In genomic region chr7:148050492-148051158, GRCh38 we compare ENCODE assay signal across 32 cellular contexts.
A peak's percentile ranks its signal among the peaks of the same experiment; 100 is the strongest.
DNase-seq lines count a peak whose midpoint lies in the region; ATAC-seq and TF ChIP-seq lines count a peak whose summit lies in the region.
"Had no signal": no experiment of that assay in that cellular context is flagged by ENCODE, and none has a peak within 500 bp of the region (broad histone marks: within the 10 kb centered on the region; RNA-seq: fewer than 3 reads in every experiment).

No MANE protein-coding gene starts in this region.

- TF ChIP-seq CTCF in natural killer cell (IDR thresholded peaks at IDR 0.05): no peak
- TF ChIP-seq CTCF in mucosa of descending colon (IDR thresholded peaks at IDR 0.05): no peak
- no peak for TF ChIP-seq CTCF in glutamatergic neuron (IDR thresholded peaks at IDR 0.05; ENCODE audit: partially characterized antibody, unreplicated experiment)

- no peaks in the 10 kb centered on the region; the same call in 1 of the 2 replicates for H3K9me2 ChIP-seq in Karpas-422 (replicated peaks; ENCODE audit: insufficient read depth, low read length)

- H3K27ac ChIP-seq in Karpas-422 (ENCODE audit: low read length): no peak overlapping the region
- H3K27ac ChIP-seq: coronary artery, esophagus muscularis mucosa, gastrocnemius medialis, hepatocyte, neutrophil, right lobe of liver, upper lobe of left lung had no signal

- H3K36me3 Mint-ChIP-seq in natural killer cell: no peaks in the 10 kb centered on the region
- H3K36me3 Mint-ChIP-seq in glutamatergic neuron (ENCODE audit: unreplicated experiment): no peaks in the 10 kb centered on the region
- H3K36me3 Mint-ChIP-seq: activated naive CD8-positive, alpha-beta T cell treated with anti-CD3 and anti-CD28 coated beads, Interleukin-2, amount 10 ng/mL, durations not matched to agents 7 days and 5 days; stimulated activated memory B cell treated with anti-CD40 and anti-IgM and Interleukin-4, amounts not matched to agents 10 μg/mL and 1 μg/mL and 100 μg/mL, for 72 hours had no signal

- H3K36me3 ChIP-seq in Karpas-422 (ENCODE audit: insufficient read depth, low read length): no peaks in the 10 kb centered on the region
- H3K36me3 ChIP-seq in mucosa of descending colon (ENCODE audit: low read depth): no peaks in the 10 kb centered on the region
- H3K36me3 ChIP-seq: esophagus muscularis mucosa, gastrocnemius medialis, neutrophil, right lobe of liver, upper lobe of left lung had no signal

- 0 out of 2 replicates have a peak overlapping the region, but pooled peaks have one; percentile 20 for H2AFZ ChIP-seq in Karpas-422 (ENCODE audit: low read length)
- H2AFZ ChIP-seq: hepatocyte had no signal

- no peak for ATAC-seq in natural killer cell
- ATAC-seq in mucosa of descending colon: no peak
- ATAC-seq: gastrocnemius medialis; HepG2; left lobe of liver; Right ventricle myocardium inferior; stimulated activated memory B cell treated with anti-CD40 and anti-IgM and Interleukin-4, amounts not matched to agents 10 μg/mL and 1 μg/mL and 100 μg/mL, for 72 hours had no signal

- no peak overlapping the region for H3K4me2 ChIP-seq in Karpas-422 (ENCODE audit: low read depth, low read length, poor library complexity, severe bottlenecking)
- H3K4me2 ChIP-seq: hepatocyte had no signal

- H3K4me1 Mint-ChIP-seq in natural killer cell (peaks cover 4 to 6% of the 10 kb centered on the region in 2 donors), glutamatergic neuron (ENCODE audit: low read depth, unreplicated experiment) (no peaks in the 10 kb centered on the region)
- H3K4me1 Mint-ChIP-seq: activated CD4-positive, alpha-beta T cell treated with anti-CD3 and anti-CD28 coated beads, Interleukin-2, amount 10 ng/mL, durations not matched to agents 7 days and 5 days; activated naive CD8-positive, alpha-beta T cell treated with anti-CD3 and anti-CD28 coated beads, Interleukin-2, amount 10 ng/mL, durations not matched to agents 7 days and 5 days; B cell had no signal

- H4K20me1 ChIP-seq in Karpas-422 (ENCODE audit: insufficient read depth, low read depth, low read length): no peaks in the 10 kb centered on the region

- H3K4me3 Mint-ChIP-seq in natural killer cell (peak overlapping the region; percentile 83), glutamatergic neuron (ENCODE audit: unreplicated experiment) (no peak overlapping the region)
- H3K4me3 Mint-ChIP-seq: activated CD4-positive, alpha-beta T cell treated with anti-CD3 and anti-CD28 coated beads, Interleukin-2, amount 10 ng/mL, durations not matched to agents 7 days and 5 days; activated naive CD8-positive, alpha-beta T cell treated with anti-CD3 and anti-CD28 coated beads, Interleukin-2, amount 10 ng/mL, durations not matched to agents 7 days and 5 days; activated T-cell treated with anti-CD3 and anti-CD28 coated beads, Interleukin-2, amount 50 U/mL, for 24 hours; B cell; stimulated activated memory B cell treated with anti-CD40 and anti-IgM and Interleukin-4, amounts not matched to agents 10 μg/mL and 1 μg/mL and 100 μg/mL, for 72 hours had no signal

- no peaks in the 10 kb centered on the region for H3K9me3 ChIP-seq in Karpas-422 (ENCODE audit: low read length)
- H3K9me3 ChIP-seq in mucosa of descending colon: no peaks in the 10 kb centered on the region
- H3K9me3 ChIP-seq: esophagus muscularis mucosa, gastrocnemius medialis, neutrophil, right lobe of liver, upper lobe of left lung had no signal

- intact Hi-C loops in natural killer cell (cut with micrococcal nuclease): no loop called here
- intact Hi-C loops in mucosa of descending colon (cut with DNase I, micrococcal nuclease): no loop called here

- no peak overlapping the region for H3K9ac ChIP-seq in Karpas-422 (ENCODE audit: low read length)

- H3K79me2 ChIP-seq in Karpas-422 (ENCODE audit: low read length): no peaks in the 10 kb centered on the region
- H3K79me2 ChIP-seq: hepatocyte had no signal

- H3K27ac Mint-ChIP-seq in natural killer cell: peak overlapping the region; percentile 30 to 80
- no peak overlapping the region for H3K27ac Mint-ChIP-seq in glutamatergic neuron (ENCODE audit: unreplicated experiment)
- H3K27ac Mint-ChIP-seq: activated CD4-positive, alpha-beta T cell treated with anti-CD3 and anti-CD28 coated beads, Interleukin-2, amount 10 ng/mL, durations not matched to agents 7 days and 5 days; activated naive CD8-positive, alpha-beta T cell treated with anti-CD3 and anti-CD28 coated beads, Interleukin-2, amount 10 ng/mL, durations not matched to agents 7 days and 5 days; activated T-cell treated with anti-CD3 and anti-CD28 coated beads, Interleukin-2, amount 50 U/mL, for 24 hours; B cell; stimulated activated memory B cell treated with anti-CD40 and anti-IgM and Interleukin-4, amounts not matched to agents 10 μg/mL and 1 μg/mL and 100 μg/mL, for 72 hours had no signal

- H3K4me3 ChIP-seq in Karpas-422 (ENCODE audit: low read length) (no peak overlapping the region), mucosa of descending colon (no peak overlapping the region)
- H3K4me3 ChIP-seq: coronary artery, esophagus muscularis mucosa, gastrocnemius medialis, hepatocyte had no signal

- no peaks in the 10 kb centered on the region for H3K27me3 Mint-ChIP-seq in natural killer cell (ENCODE audit: low read depth in 2 of 2)
- H3K27me3 Mint-ChIP-seq in glutamatergic neuron (ENCODE audit: unreplicated experiment): no peaks in the 10 kb centered on the region
- H3K27me3 Mint-ChIP-seq: activated CD4-positive, alpha-beta T cell treated with anti-CD3 and anti-CD28 coated beads, Interleukin-2, amount 10 ng/mL, durations not matched to agents 7 days and 5 days; activated naive CD8-positive, alpha-beta T cell treated with anti-CD3 and anti-CD28 coated beads, Interleukin-2, amount 10 ng/mL, durations not matched to agents 7 days and 5 days; activated T-cell treated with anti-CD3 and anti-CD28 coated beads, Interleukin-2, amount 50 U/mL, for 24 hours; B cell; stimulated activated memory B cell treated with anti-CD40 and anti-IgM and Interleukin-4, amounts not matched to agents 10 μg/mL and 1 μg/mL and 100 μg/mL, for 72 hours had no signal

- H3K4me1 ChIP-seq in Karpas-422 (ENCODE audit: low read length) (no peaks in the 10 kb centered on the region), mucosa of descending colon (ENCODE audit: low read depth) (no peaks in the 10 kb centered on the region)
- H3K4me1 ChIP-seq: esophagus muscularis mucosa, gastrocnemius medialis, right lobe of liver, upper lobe of left lung had no signal

- H3K9me3 Mint-ChIP-seq in natural killer cell: peaks cover 0 to 2% of the 10 kb centered on the region in 2 donors
- no peaks in the 10 kb centered on the region for H3K9me3 Mint-ChIP-seq in glutamatergic neuron (ENCODE audit: unreplicated experiment)
- H3K9me3 Mint-ChIP-seq: activated CD4-positive, alpha-beta T cell treated with anti-CD3 and anti-CD28 coated beads, Interleukin-2, amount 10 ng/mL, durations not matched to agents 7 days and 5 days; activated naive CD8-positive, alpha-beta T cell treated with anti-CD3 and anti-CD28 coated beads, Interleukin-2, amount 10 ng/mL, durations not matched to agents 7 days and 5 days; activated T-cell treated with anti-CD3 and anti-CD28 coated beads, Interleukin-2, amount 50 U/mL, for 24 hours; stimulated activated memory B cell treated with anti-CD40 and anti-IgM and Interleukin-4, amounts not matched to agents 10 μg/mL and 1 μg/mL and 100 μg/mL, for 72 hours had no signal

- no peaks in the 10 kb centered on the region for H3K27me3 ChIP-seq in Karpas-422 (ENCODE audit: low read length)
- H3K27me3 ChIP-seq: esophagus muscularis mucosa, gastrocnemius medialis, hepatocyte, neutrophil, right lobe of liver, upper lobe of left lung had no signal

- peak; percentile 20 for DNase-seq in NCI-H2196 (lab: John Stamatoyannopoulos, UW; ENCODE audit: unreplicated experiment)
- DNase-seq in NCI-H2196 treated with DMSO at 0.1 percent for 48 hours (lab: John Stamatoyannopoulos, UW; ENCODE audit: unreplicated experiment): no peak
- DNase-seq in Karpas-422: no peak
- peak; percentile 49 for DNase-seq in NCI-H748 treated with DMSO at 0.1 percent for 48 hours (lab: John Stamatoyannopoulos, UW)
- DNase-seq in natural killer cell: no peak
- DNase-seq in mucosa of descending colon: no peak
- no peak for DNase-seq in glutamatergic neuron
- DNase-seq in HUDEP-2 (lab: John Stamatoyannopoulos, UW; ENCODE audit: unreplicated experiment in 76 of 76): no peak
- DNase-seq: activated CD4-positive, alpha-beta T cell treated with anti-CD3 and anti-CD28 coated beads, Interleukin-2, amount 10 ng/mL, durations not matched to agents 7 days and 5 days; activated gamma-delta T cell; activated naive CD8-positive, alpha-beta T cell treated with anti-CD3 and anti-CD28 coated beads, Interleukin-2, amount 10 ng/mL, durations not matched to agents 7 days and 5 days; activated T-cell treated with anti-CD3 and anti-CD28 coated beads, Interleukin-2, amount 50 U/mL, for 24 hours; DMS79; gastrocnemius medialis; GDM1; mesenchymal stem cell; NCI-H187 treated with DMSO at 0.1 percent for 48 hours; NCI-H82; right lobe of liver; stimulated activated CD4-positive, alpha-beta T cell treated with anti-CD3 and anti-CD28 coated beads, Interleukin-4, amount 100 ng/mL, for 4 hours; substantia nigra; T-helper 9 cell; upper lobe of left lung had no signal

Comparison
In these comparisons a context has a peak if more than half of its experiments do, and no peak if none do; other contexts are left out.
1. DNase-seq: peak in NCI-H2196 (single experiment) and NCI-H748 treated with DMSO at 0.1 percent for 48 hours (single experiment); none in NCI-H2196 treated with DMSO at 0.1 percent for 48 hours (single experiment), Karpas-422 (single experiment), natural killer cell (single experiment), mucosa of descending colon (0 of 3), glutamatergic neuron (single experiment) and HUDEP-2 (0 of 76).